ENCODE assay signal across 19 cellular contexts in genomic region chr13:47038196-47038595, GRCh38.
"Had no signal": no experiment of that assay in that cellular context is flagged by ENCODE, and none has a peak within 500 bp of the region (broad histone marks: within the 10 kb centered on the region; RNA-seq: fewer than 3 reads in every experiment).

No MANE protein-coding gene starts in this region.

- H3K27me3 ChIP-seq: foreskin keratinocyte, right atrium auricular region, upper lobe of right lung had no signal

- DNase-seq: activated CD4-positive, alpha-beta T cell treated with anti-CD3 and anti-CD28 coated beads, Interleukin-2, amount 10 ng/mL, durations not matched to agents 7 days and 5 days; activated CD8-positive, alpha-beta T cell treated with anti-CD3 and anti-CD28 coated beads, Interleukin-2, amount 10 ng/mL, durations not matched to agents 7 days and 5 days; activated naive CD4-positive, alpha-beta T cell treated with Interleukin-2 at 50 U/mL for 16 hours; activated naive CD8-positive, alpha-beta T cell treated with anti-CD3 and anti-CD28 coated beads, Interleukin-2, amount 10 ng/mL, durations not matched to agents 7 days and 5 days; activated T-cell treated with anti-CD3 and anti-CD28 coated beads, Interleukin-2, amount 50 U/mL, for 24 hours; anterior cingulate cortex; cerebellar nuclear complex; effector CD4-positive, alpha-beta T cell; foreskin keratinocyte; kidney glomerular epithelial cell; left ventricle myocardium superior; stimulated activated CD4-positive, alpha-beta T cell treated with anti-CD3 and anti-CD28 coated beads, Interleukin-4, amount 100 ng/mL, for 4 hours; upper lobe of right lung had no signal

- H3K9me3 ChIP-seq: right atrium auricular region, thoracic aorta, upper lobe of right lung had no signal

- H3K4me1 ChIP-seq: right atrium auricular region, upper lobe of right lung had no signal

- H3K4me3 ChIP-seq: right atrium auricular region, skin epidermis, thoracic aorta, upper lobe of right lung had no signal

- ATAC-seq: activated CD4-positive, CD25-positive, alpha-beta regulatory T cell treated with anti-CD3 and anti-CD28 coated beads, Interleukin-2, amount 50 U/mL, for 24 hours; activated CD8-positive, alpha-beta T cell treated with anti-CD3 and anti-CD28 coated beads, Interleukin-2, amount 10 ng/mL, durations not matched to agents 7 days and 5 days; esophagus mucosa; foreskin keratinocyte; left ventricle myocardium superior; stimulated activated memory B cell treated with anti-CD40 and anti-IgM and Interleukin-4, amounts not matched to agents 10 μg/mL and 1 μg/mL and 100 μg/mL, for 72 hours; upper lobe of right lung had no signal

- H3K36me3 ChIP-seq: right atrium auricular region, thoracic aorta, upper lobe of right lung had no signal

- H3K27ac ChIP-seq: foreskin keratinocyte, right atrium auricular region, skin epidermis, thoracic aorta, upper lobe of right lung had no signal
